Comparison of ENCODE assay signal across 19 cellular contexts in the genomic region with DNA sequence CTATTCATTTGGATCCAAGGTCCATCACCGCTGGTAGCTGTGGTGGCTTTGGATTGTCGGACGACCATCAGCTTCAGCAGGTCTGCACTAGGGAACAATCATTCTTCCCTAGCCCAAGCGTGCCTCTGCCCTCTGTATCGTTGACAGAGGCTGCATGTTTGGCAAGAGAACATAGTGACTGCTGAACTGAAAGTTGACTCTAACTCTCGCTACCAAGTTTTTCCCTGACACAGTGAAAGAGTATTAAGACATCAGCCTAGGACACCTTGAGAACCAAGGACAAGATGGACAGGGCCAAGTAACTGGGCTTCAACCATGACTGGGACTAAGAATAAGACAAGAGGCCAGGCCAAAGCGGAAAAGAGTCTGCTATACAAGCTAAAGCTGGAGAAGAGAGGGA. TPM values are rescaled to one million over a fixed set of nuclear protein-coding genes. Genes with fewer than 3 reads are reported as not detected.
DNase-seq lines count a peak whose midpoint lies in the region; ATAC-seq and TF ChIP-seq lines count a peak whose summit lies in the region.
"Had no signal": no experiment of that assay in that cellular context is flagged by ENCODE, and none has a peak within 500 bp of the region (broad histone marks: within the 10 kb centered on the region; RNA-seq: fewer than 3 reads in every experiment).

No MANE protein-coding gene starts in this region.

- H3K4me3 ChIP-seq in thyroid gland (replicated peaks in 1 of 3) = no peak overlapping the region
- H3K4me3 ChIP-seq: GM12878, HAP-1 had no signal

- no peak for TF ChIP-seq POLR2A in thyroid gland (IDR thresholded peaks at IDR 0.05)

- intact Hi-C loops in thyroid gland (cut with DNase I) = no loop called here
- intact Hi-C loops in activated T-helper 1 cell treated with anti-CD3 and anti-CD28 coated beads, Interleukin-12 subunit alpha, Interleukin-12 subunit beta, Interleukin-2, Interleukin-4 antibody, amounts not matched to agents 30 ng/mL and 10 ng/mL and 1 ng/mL, durations not matched to agents 14 hours and 24 hours and 36 hours (cut with micrococcal nuclease) = no loop called here

- H3K27me3 ChIP-seq in thyroid gland = no peaks in the 10 kb centered on the region

- H3K36me3 Mint-ChIP-seq in stimulated activated effector memory CD8-positive, alpha-beta T cell treated with anti-CD3 and anti-CD28 coated beads, Interleukin-12 subunit alpha, Interleukin-12 subunit beta, amount 100 ng/mL, for 72 hours = no peaks in the 10 kb centered on the region
- peaks cover 4% of the 10 kb centered on the region for H3K36me3 Mint-ChIP-seq in activated T-helper 1 cell treated with anti-CD3 and anti-CD28 coated beads, Interleukin-12 subunit alpha, Interleukin-12 subunit beta, Interleukin-2, Interleukin-4 antibody, amounts not matched to agents 30 ng/mL and 10 ng/mL and 1 ng/mL, durations not matched to agents 14 hours and 24 hours and 36 hours (ENCODE audit: low read depth)
- H3K36me3 Mint-ChIP-seq: CD4-positive, CD25-positive, alpha-beta regulatory T cell; CD8-positive, alpha-beta T cell had no signal

- no peak for TF ChIP-seq CTCF in thyroid gland (IDR thresholded peaks at IDR 0.05)

- H3K9me3 Mint-ChIP-seq in stimulated activated effector memory CD8-positive, alpha-beta T cell treated with anti-CD3 and anti-CD28 coated beads, Interleukin-12 subunit alpha, Interleukin-12 subunit beta, amount 100 ng/mL, for 72 hours = no peaks in the 10 kb centered on the region
- H3K9me3 Mint-ChIP-seq in activated T-helper 1 cell treated with anti-CD3 and anti-CD28 coated beads, Interleukin-12 subunit alpha, Interleukin-12 subunit beta, Interleukin-2, Interleukin-4 antibody, amounts not matched to agents 30 ng/mL and 10 ng/mL and 1 ng/mL, durations not matched to agents 14 hours and 24 hours and 36 hours = no peaks in the 10 kb centered on the region
- H3K9me3 Mint-ChIP-seq: CD4-positive, CD25-positive, alpha-beta regulatory T cell; CD8-positive, alpha-beta T cell; HFFc6 had no signal

- peaks cover 14% of the 10 kb centered on the region for H3K4me1 Mint-ChIP-seq in stimulated activated effector memory CD8-positive, alpha-beta T cell treated with anti-CD3 and anti-CD28 coated beads, Interleukin-12 subunit alpha, Interleukin-12 subunit beta, amount 100 ng/mL, for 72 hours
- H3K4me1 Mint-ChIP-seq in activated T-helper 1 cell treated with anti-CD3 and anti-CD28 coated beads, Interleukin-12 subunit alpha, Interleukin-12 subunit beta, Interleukin-2, Interleukin-4 antibody, amounts not matched to agents 30 ng/mL and 10 ng/mL and 1 ng/mL, durations not matched to agents 14 hours and 24 hours and 36 hours (ENCODE audit: low read depth) = peaks cover 37% of the 10 kb centered on the region

- H3K9me3 ChIP-seq in KOPT-K1 (ENCODE audit: insufficient read depth, low read length, poor library complexity, severe bottlenecking) = no peaks in the 10 kb centered on the region
- H3K9me3 ChIP-seq in thyroid gland = no peaks in the 10 kb centered on the region
- H3K9me3 ChIP-seq: Caco-2, HAP-1 had no signal

- H3K27me3 Mint-ChIP-seq in activated T-helper 1 cell treated with anti-CD3 and anti-CD28 coated beads, Interleukin-12 subunit alpha, Interleukin-12 subunit beta, Interleukin-2, Interleukin-4 antibody, amounts not matched to agents 30 ng/mL and 10 ng/mL and 1 ng/mL, durations not matched to agents 14 hours and 24 hours and 36 hours (ENCODE audit: insufficient read depth) = peaks cover 7% of the 10 kb centered on the region
- H3K27me3 Mint-ChIP-seq: CD4-positive, CD25-positive, alpha-beta regulatory T cell had no signal

- no peak overlapping the region for H3K4me3 Mint-ChIP-seq in stimulated activated effector memory CD8-positive, alpha-beta T cell treated with anti-CD3 and anti-CD28 coated beads, Interleukin-12 subunit alpha, Interleukin-12 subunit beta, amount 100 ng/mL, for 72 hours
- no peak overlapping the region for H3K4me3 Mint-ChIP-seq in activated T-helper 1 cell treated with anti-CD3 and anti-CD28 coated beads, Interleukin-12 subunit alpha, Interleukin-12 subunit beta, Interleukin-2, Interleukin-4 antibody, amounts not matched to agents 30 ng/mL and 10 ng/mL and 1 ng/mL, durations not matched to agents 14 hours and 24 hours and 36 hours
- H3K4me3 Mint-ChIP-seq: CD4-positive, CD25-positive, alpha-beta regulatory T cell; CD8-positive, alpha-beta T cell; HFFc6 had no signal

- no peak for DNase-seq in stimulated activated effector memory CD8-positive, alpha-beta T cell treated with anti-CD3 and anti-CD28 coated beads, Interleukin-12 subunit alpha, Interleukin-12 subunit beta, amount 100 ng/mL, for 72 hours (ENCODE audit: low spot score in 2 of 2)
- DNase-seq in thyroid gland (peak in 1 of 2 donors; percentile 29), NCI-H1930 (lab: John Stamatoyannopoulos, UW) (no peak)
- no peak for DNase-seq in activated T-helper 1 cell treated with anti-CD3 and anti-CD28 coated beads, Interleukin-12 subunit alpha, Interleukin-12 subunit beta, Interleukin-2, Interleukin-4 antibody, amounts not matched to agents 30 ng/mL and 10 ng/mL and 1 ng/mL, durations not matched to agents 14 hours and 24 hours and 36 hours (ENCODE audit: low spot score)
- DNase-seq: Caco-2; CD4-positive, CD25-positive, alpha-beta regulatory T cell; CD8-positive, alpha-beta T cell; DMS153; EL; GDM1; GOT3; HFFc6 had no signal

- 70 to 79% methylated on average over 7 of the region's 7 CpGs for WGBS in thyroid gland, 2 donors

- H3K27ac ChIP-seq in KOPT-K1 (ENCODE audit: low read depth, low read length, poor library complexity, severe bottlenecking) (peak overlapping the region; percentile 98), thyroid gland (peak overlapping the region; percentile 73 to 94 (median 83))
- H3K27ac ChIP-seq: C4-2B had no signal

- H3K27ac Mint-ChIP-seq in stimulated activated effector memory CD8-positive, alpha-beta T cell treated with anti-CD3 and anti-CD28 coated beads, Interleukin-12 subunit alpha, Interleukin-12 subunit beta, amount 100 ng/mL, for 72 hours = peak overlapping the region; percentile 36
- H3K27ac Mint-ChIP-seq in activated T-helper 1 cell treated with anti-CD3 and anti-CD28 coated beads, Interleukin-12 subunit alpha, Interleukin-12 subunit beta, Interleukin-2, Interleukin-4 antibody, amounts not matched to agents 30 ng/mL and 10 ng/mL and 1 ng/mL, durations not matched to agents 14 hours and 24 hours and 36 hours = no peak overlapping the region
- H3K27ac Mint-ChIP-seq: CD4-positive, CD25-positive, alpha-beta regulatory T cell; CD8-positive, alpha-beta T cell; HFFc6 had no signal

- ATAC-seq in stimulated activated effector memory CD8-positive, alpha-beta T cell treated with anti-CD3 and anti-CD28 coated beads, Interleukin-12 subunit alpha, Interleukin-12 subunit beta, amount 100 ng/mL, for 72 hours = no peak
- ATAC-seq in GM21717 (IDR thresholded peaks at IDR 0.05; ENCODE audit: unreplicated experiment) = no peak
- ATAC-seq: CD8-positive, alpha-beta T cell; GM12878 had no signal

- no peaks in the 10 kb centered on the region; the same call in 1 of the 2 replicates for H3K36me3 ChIP-seq in KOPT-K1 (ENCODE audit: insufficient read depth, low read length)
- H3K36me3 ChIP-seq in thyroid gland = no peaks in the 10 kb centered on the region
- H3K36me3 ChIP-seq: HAP-1 had no signal

- peaks cover 69 to 84% of the 10 kb centered on the region in 2 donors for H3K4me1 ChIP-seq in thyroid gland
- H3K4me1 ChIP-seq: Caco-2, HAP-1 had no signal

RNA-seq across cellular contexts. Expression of a gene that starts 26.3 kb away (rescaled TPM):
- total RNA-seq in thyroid gland = 100 to 1,000 TPM; 551 to 711 (median 608) TPM
- total RNA-seq in activated T-helper 1 cell treated with anti-CD3 and anti-CD28 coated beads, Interleukin-12 subunit alpha, Interleukin-12 subunit beta, Interleukin-2, Interleukin-4 antibody, amounts not matched to agents 30 ng/mL and 10 ng/mL and 1 ng/mL, durations not matched to agents 14 hours and 24 hours and 36 hours = 0.16 and 0.47 TPM in 2 replicates
- total RNA-seq: A172; A673; Caco-2; CD8-positive, alpha-beta T cell; HFFc6 had no signal

RNA-seq across cellular contexts. Expression of a gene that starts 40.1 kb away (rescaled TPM):
- total RNA-seq in thyroid gland = 10 to 100 TPM; 13.9 to 18.1 (median 16.0) TPM
- total RNA-seq in activated T-helper 1 cell treated with anti-CD3 and anti-CD28 coated beads, Interleukin-12 subunit alpha, Interleukin-12 subunit beta, Interleukin-2, Interleukin-4 antibody, amounts not matched to agents 30 ng/mL and 10 ng/mL and 1 ng/mL, durations not matched to agents 14 hours and 24 hours and 36 hours = 18.2 and 22.0 TPM in 2 replicates

Comparison
In these comparisons a context has a peak if more than half of its experiments do, and no peak if none do; other contexts are left out.
1. RNA of a gene that starts 26.3 kb away (total RNA-seq): 551 to 711 TPM in thyroid gland; 0.16 to 0.47 TPM in activated T-helper 1 cell treated with anti-CD3 and anti-CD28 coated beads, Interleukin-12 subunit alpha, Interleukin-12 subunit beta, Interleukin-2, Interleukin-4 antibody, amounts not matched to agents 30 ng/mL and 10 ng/mL and 1 ng/mL, durations not matched to agents 14 hours and 24 hours and 36 hours; every median in the first group is over 100 times any median in the second.